ENCODE assay signal across 10 cellular contexts in the genomic region with DNA sequence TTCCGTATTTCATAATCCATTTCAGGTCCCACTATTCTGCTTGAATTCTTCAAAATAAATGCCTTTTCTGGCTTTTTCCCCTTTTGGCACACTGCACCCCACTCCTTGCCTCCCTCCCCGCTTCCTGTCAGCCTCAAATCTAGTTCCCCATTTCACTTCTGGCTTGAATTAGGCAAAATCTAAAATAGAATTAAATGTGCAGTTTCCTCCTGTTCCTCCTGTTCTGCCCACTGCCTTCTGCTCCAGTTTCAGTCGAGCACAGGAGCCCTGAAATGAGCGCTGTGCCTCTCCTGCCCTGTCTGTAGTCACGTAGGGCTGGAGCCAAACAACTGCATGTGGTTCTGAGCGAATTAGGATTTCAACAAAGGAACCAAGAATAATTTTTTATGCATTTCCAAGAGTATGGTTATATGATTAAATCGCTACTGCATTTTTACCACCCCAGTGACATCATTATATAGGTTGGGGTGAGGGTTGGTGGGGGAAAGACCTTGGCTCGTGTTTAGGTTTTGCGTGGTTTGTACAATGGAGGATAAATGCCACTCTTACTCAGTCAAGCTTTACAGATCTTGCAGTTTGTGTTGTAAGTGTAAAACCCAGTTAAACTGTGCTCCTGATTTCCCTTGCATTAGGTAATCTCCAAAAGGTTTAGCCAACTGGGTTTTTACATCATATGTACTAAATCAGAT.
DNase-seq lines count a peak whose midpoint lies in the region; ATAC-seq and TF ChIP-seq lines count a peak whose summit lies in the region.
"Had no signal": no experiment of that assay in that cellular context is flagged by ENCODE, and none has a peak within 500 bp of the region (broad histone marks: within the 10 kb centered on the region; RNA-seq: fewer than 3 reads in every experiment).

No MANE protein-coding gene starts in this region.

- TF ChIP-seq CTCF in breast epithelium (IDR thresholded peaks at IDR 0.05) (no peak), mammary epithelial cell (conservative IDR thresholded peaks at IDR 0.05 in 1 of 2, IDR thresholded peaks at IDR 0.05 in 1 of 2; ENCODE audit: extremely low read depth in 1 of 2, insufficient read depth in 1 of 2, low read depth in 1 of 2, low read length in 2 of 2) (no peak), mesothelial cell of epicardium (IDR thresholded peaks at IDR 0.05; ENCODE audit: unreplicated experiment) (no peak), upper lobe of left lung (IDR thresholded peaks at IDR 0.05) (no peak)

- H3K36me3 ChIP-seq in breast epithelium (peaks cover 16% of the 10 kb centered on the region), mammary epithelial cell (ENCODE audit: insufficient read depth, low read length) (peaks cover 18% of the 10 kb centered on the region), adipocyte (ENCODE audit: control insufficient read depth, insufficient read depth, low read length, severe bottlenecking) (peaks cover 50% of the 10 kb centered on the region), upper lobe of left lung (peaks cover 9 to 78% (median 20%) of the 10 kb centered on the region in 4 donors)

- H3K27ac ChIP-seq in breast epithelium (peak overlapping the region; percentile 49 to 63), mammary epithelial cell (ENCODE audit: insufficient read depth, low read depth, low read length) (no peak overlapping the region), upper lobe of left lung (peak overlapping the region; percentile 20 to 64 (median 58))
- H3K27ac ChIP-seq: C4-2B had no signal

- peak overlapping the region in 1 of 3 donors; percentile 1 for H3K4me3 ChIP-seq in breast epithelium
- H3K4me3 ChIP-seq in mammary epithelial cell (replicated peaks in 1 of 3; ENCODE audit: insufficient read depth in 1 of 3, low read depth in 2 of 3, low read length in 3 of 3) = no peak overlapping the region
- H3K4me3 ChIP-seq in adipocyte (ENCODE audit: low read length) = peak overlapping the region; percentile 33
- no peak overlapping the region for H3K4me3 ChIP-seq in upper lobe of left lung

- H3K9me3 ChIP-seq in breast epithelium (no peaks in the 10 kb centered on the region), mammary epithelial cell (replicated peaks; ENCODE audit: insufficient read depth, low read length) (no peaks in the 10 kb centered on the region), adipocyte (ENCODE audit: control insufficient read depth, low read length) (no peaks in the 10 kb centered on the region), upper lobe of left lung (no peaks in the 10 kb centered on the region)

- H3K27me3 ChIP-seq in breast epithelium (no peaks in the 10 kb centered on the region), mammary epithelial cell (ENCODE audit: insufficient read depth, low read length) (no peaks in the 10 kb centered on the region), adipocyte (replicated peaks; ENCODE audit: control insufficient read depth, insufficient read depth, low read length) (no peaks in the 10 kb centered on the region), upper lobe of left lung (no peaks in the 10 kb centered on the region)

- H2AFZ ChIP-seq in mammary epithelial cell (ENCODE audit: low read depth, low read length) = no peak overlapping the region

- no peaks in the 10 kb centered on the region for H4K20me1 ChIP-seq in mammary epithelial cell (ENCODE audit: insufficient read depth, low read length)

- peaks cover 55% of the 10 kb centered on the region for H3K4me1 Mint-ChIP-seq in mesothelial cell of epicardium

- no peak overlapping the region for H3K4me3 Mint-ChIP-seq in mesothelial cell of epicardium

- H3K36me3 Mint-ChIP-seq in mesothelial cell of epicardium = peaks cover 55% of the 10 kb centered on the region

- CTCF ChIA-PET in mammary epithelial cell (lab: Charles Lee; ENCODE audit: low non-redundant PET) = no interaction called here

- H3K4me2 ChIP-seq in mammary epithelial cell (ENCODE audit: insufficient read depth, low read depth, low read length) = no peak overlapping the region

- H3K9ac ChIP-seq in mammary epithelial cell (ENCODE audit: insufficient read depth, low read length) = no peak overlapping the region
- peak overlapping the region; percentile 81 for H3K9ac ChIP-seq in adipocyte (ENCODE audit: low read length)

- in situ Hi-C loops in mammary epithelial cell (cut with MboI; ENCODE audit: low sequenced_read_pairs in 2 of 2) = no loop called here

- DNase-seq in breast epithelium (ENCODE audit: low spot score in 2 of 2) (no peak), mammary epithelial cell (no peak), adipocyte (ENCODE audit: low read depth) (no peak), mesothelial cell of epicardium (ENCODE audit: low spot score in 2 of 2, unreplicated experiment in 2 of 2) (no peak), upper lobe of left lung (peak in 1 of 2 donors; percentile 25), NCI-H82 treated with DMSO at 0.1 percent for 48 hours (lab: John Stamatoyannopoulos, UW; ENCODE audit: unreplicated experiment) (no peak), cerebellar nuclear complex (lab: John Stamatoyannopoulos, UW) (no peak), ecto neural progenitor cell (ENCODE audit: low spot score) (no peak)
- DNase-seq: RPMI8226 had no signal

- intact Hi-C loops in breast epithelium (cut with DNase I; ENCODE audit: low total_unique reads) (no loop called here), mammary epithelial cell (cut with micrococcal nuclease) (no loop called here)

- peaks cover 11% of the 10 kb centered on the region for H3K9me3 Mint-ChIP-seq in mesothelial cell of epicardium

- dilution Hi-C loops in mammary epithelial cell (cut with HindIII; ENCODE audit: low sequenced_read_pairs) = no loop called here

- peak overlapping the region; percentile 75 for H3K27ac Mint-ChIP-seq in mesothelial cell of epicardium

- no peak for TF ChIP-seq EP300 in upper lobe of left lung (IDR thresholded peaks at IDR 0.05)

- no peaks in the 10 kb centered on the region for H3K79me2 ChIP-seq in mammary epithelial cell (ENCODE audit: insufficient read depth, low read length)

- no peaks in the 10 kb centered on the region for H3K4me1 ChIP-seq in breast epithelium
- H3K4me1 ChIP-seq in mammary epithelial cell (ENCODE audit: insufficient read depth, low read length) = no peaks in the 10 kb centered on the region
- peaks cover 41% of the 10 kb centered on the region for H3K4me1 ChIP-seq in adipocyte (ENCODE audit: control insufficient read depth, insufficient read depth, low read length)
- peaks cover 15 to 40% (median 24%) of the 10 kb centered on the region in 4 donors for H3K4me1 ChIP-seq in upper lobe of left lung

- TF ChIP-seq POLR2A in breast epithelium (IDR thresholded peaks at IDR 0.05) = no peak
- TF ChIP-seq POLR2A in upper lobe of left lung (IDR thresholded peaks at IDR 0.05) = no peak

- no peaks in the 10 kb centered on the region for H3K27me3 Mint-ChIP-seq in mesothelial cell of epicardium (ENCODE audit: low read depth)

- peak; percentile 40 to 78 for ATAC-seq in upper lobe of left lung (ENCODE audit: low FRiP score in 2 of 2)

- WGBS in mammary epithelial cell (ENCODE audit: low coverage, missing lambda C conversion rate) = 90% methylated on average over 9 of the region's 9 CpGs
- 61 to 64% methylated on average over 9 of the region's 9 CpGs for WGBS in upper lobe of left lung, 2 donors

- no TSS peak for BruUV-seq in mammary epithelial cell (replicated peaks; lab: Mats Ljungman, UMichigan)
